1 cellular context compared by ENCODE assay signal in genomic region chr3:14410106-14410500, GRCh38.
A peak's percentile ranks its signal among the peaks of the same experiment; 100 is the strongest.
TF ChIP-seq lines count a peak whose summit lies in the region.

No MANE protein-coding gene starts in this region.

TF ChIP-seq in A549, 52 proteins besides CTCF, POLR2A, EP300 and RAD21:
- TF ChIP-seq HDAC2 (IDR thresholded peaks at IDR 0.05) (no peak), ATOH8 (CRISPR knock-in tag; IDR thresholded peaks at IDR 0.05; ENCODE audit: low read depth) (no peak), NFE2L2 (conservative IDR thresholded peaks at IDR 0.05; ENCODE audit: low read length) (no peak), HOXA7 (CRISPR knock-in tag; IDR thresholded peaks at IDR 0.05) (peak; percentile 76; the same call in 1 of the 2 replicates), CHD2 (IDR thresholded peaks at IDR 0.05; ENCODE audit: low read length, partially characterized antibody) (no peak), TFCP2L1 (CRISPR knock-in tag; IDR thresholded peaks at IDR 0.05) (0 out of 2 replicates have a peak, but pooled peaks have one; percentile 16), EHMT2 (IDR thresholded peaks at IDR 0.05; ENCODE audit: low read depth) (no peak), PHF8 (IDR thresholded peaks at IDR 0.05; ENCODE audit: borderline replicate concordance, low read depth) (no peak), POLR2AphosphoS2 (conservative IDR thresholded peaks at IDR 0.05; ENCODE audit: low read length) (peak; percentile 64; the same call in 1 of the 2 replicates), HMGXB4 (CRISPR knock-in tag; IDR thresholded peaks at IDR 0.05; ENCODE audit: borderline replicate concordance) (no peak), ZSCAN20 (CRISPR knock-in tag; IDR thresholded peaks at IDR 0.05) (no peak), MYC (IDR thresholded peaks at IDR 0.05; ENCODE audit: borderline replicate concordance, low read length) (no peak), MAX (IDR thresholded peaks at IDR 0.05) (no peak), FOXS1 (CRISPR knock-in tag; IDR thresholded peaks at IDR 0.05) (no peak), CBX8 (IDR thresholded peaks at IDR 0.05) (no peak), CBX2 (IDR thresholded peaks at IDR 0.05; ENCODE audit: borderline replicate concordance, low read depth) (no peak)
